In the genomic region with DNA sequence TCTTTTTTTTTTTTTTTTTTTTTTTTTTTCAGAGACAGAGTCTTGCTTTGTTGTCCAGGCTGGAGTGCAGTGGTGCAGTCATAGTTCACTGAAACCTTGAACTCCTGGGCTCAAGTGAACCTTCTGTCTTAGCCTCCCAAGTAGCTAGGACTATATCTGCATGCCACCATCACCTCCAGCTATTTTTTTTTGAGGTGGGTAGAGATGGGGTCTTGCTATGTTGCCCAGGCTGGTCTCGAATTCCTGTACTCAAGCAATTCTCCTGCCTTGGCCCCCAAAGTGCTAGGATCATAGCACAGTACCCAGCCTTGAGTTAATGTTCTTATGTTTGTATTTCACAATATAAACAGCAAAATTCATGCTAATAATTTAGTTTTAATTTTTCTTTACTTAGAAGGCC, we compare ENCODE assay signal across 10 cellular contexts.
"Had no signal": no experiment of that assay in that cellular context is flagged by ENCODE, and none has a peak within 500 bp of the region (broad histone marks: within the 10 kb centered on the region; RNA-seq: fewer than 3 reads in every experiment).

No MANE protein-coding gene starts in this region.

- H3K4me3 ChIP-seq: GM23338, HAP-1 had no signal

- H3K4me2 ChIP-seq: KMS-11 had no signal

- ATAC-seq: HCT116 had no signal

- H3K4me1 ChIP-seq: HAP-1 had no signal

- H3K27ac ChIP-seq: HL-60, KMS-11 had no signal

- H3K9ac ChIP-seq: KMS-11 had no signal

- DNase-seq: H7, HFFc6, IMR-90, Karpas-422, KBM-7 had no signal

- H3K36me3 ChIP-seq: HAP-1 had no signal
